In the genomic region with DNA sequence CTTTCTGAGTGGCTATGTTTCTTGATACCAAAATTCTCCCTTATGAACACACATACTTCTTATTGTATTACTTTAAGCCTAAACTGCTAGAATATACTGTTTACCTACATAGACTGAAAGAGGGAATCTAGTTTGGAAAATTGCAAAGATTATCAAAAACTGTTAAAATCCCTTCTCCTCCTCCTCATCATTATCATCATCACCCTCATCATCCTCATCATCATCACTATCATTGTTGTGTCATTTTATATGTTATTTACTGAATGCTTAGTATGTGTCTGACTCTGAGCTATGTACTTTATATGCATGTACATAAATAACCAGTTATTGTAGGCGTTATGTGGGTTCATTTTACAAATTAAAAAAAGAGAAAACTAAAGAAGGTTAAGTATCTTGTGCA, we compare ENCODE assay signal across 36 cellular contexts. TPM values are rescaled to one million over a fixed set of nuclear protein-coding genes. Genes with fewer than 3 reads are reported as not detected.
"Had no signal": no experiment of that assay in that cellular context is flagged by ENCODE, and none has a peak within 500 bp of the region (broad histone marks: within the 10 kb centered on the region; RNA-seq: fewer than 3 reads in every experiment).

No MANE protein-coding gene starts in this region.

- ATAC-seq: activated naive CD4-positive, alpha-beta T cell treated with anti-CD3 and anti-CD28 coated beads, Interleukin-2, amount 50 U/mL, for 72 hours; activated naive CD8-positive, alpha-beta T cell treated with anti-CD3 and anti-CD28 coated beads, Interleukin-2, amount 50 U/mL, for 24 hours; activated T-cell treated with anti-CD3 and anti-CD28 coated beads, Interleukin-2, amount 50 U/mL, for 4 hours; activated T-cell treated with anti-CD3 and anti-CD28 coated beads, Interleukin-2, amount 50 U/mL, for 72 hours; activated T-helper 17 cell treated with anti-CD3 and anti-CD28 coated beads, Interleukin-2, amount 50 U/mL, for 72 hours; body of pancreas had no signal

- H3K27ac ChIP-seq: adrenal gland, ascending aorta, body of pancreas, brain microvascular endothelial cell, breast epithelium, cardiac muscle cell had no signal

- H3K4me3 ChIP-seq: adrenal gland, ascending aorta, body of pancreas, breast epithelium, cardiac muscle cell had no signal

- H3K4me1 ChIP-seq: adrenal gland, ascending aorta, body of pancreas, breast epithelium had no signal

- DNase-seq: activated effector memory CD4-positive, alpha-beta T cell treated with anti-CD3 and anti-CD28 coated beads, Interleukin-2, amount 50 U/mL, for 16 hours; activated effector memory CD4-positive, alpha-beta T cell treated with Interleukin-2 at 50 U/mL for 16 hours; activated gamma-delta T cell; activated gamma-delta T cell treated with Interleukin-2 at 50 U/mL for 16 hours; activated naive CD4-positive, alpha-beta T cell; activated naive CD4-positive, alpha-beta T cell treated with anti-CD3 and anti-CD28 coated beads for 36 hours; activated naive CD4-positive, alpha-beta T cell treated with anti-CD3 and anti-CD28 coated beads, Interleukin-2, amount 10 ng/mL, durations not matched to agents 7 days and 5 days; activated naive CD4-positive, alpha-beta T cell treated with anti-CD3 and anti-CD28 coated beads, Interleukin-2, amount 50 U/mL, for 16 hours; activated naive CD4-positive, alpha-beta T cell treated with Interleukin-2 at 50 U/mL for 16 hours; activated naive CD8-positive, alpha-beta T cell treated with anti-CD3 and anti-CD28 coated beads for 36 hours; activated naive CD8-positive, alpha-beta T cell treated with anti-CD3 and anti-CD28 coated beads, Interleukin-2, amount 10 ng/mL, durations not matched to agents 7 days and 5 days; activated naive CD8-positive, alpha-beta T cell treated with anti-CD3 and anti-CD28 coated beads, Interleukin-2, amount 50 U/mL, for 24 hours; activated T-cell treated with anti-CD3 and anti-CD28 coated beads, Interleukin-2, amount 50 U/mL, for 1 hour; activated T-cell treated with anti-CD3 and anti-CD28 coated beads, Interleukin-2, amount 50 U/mL, for 24 hours; activated T-cell treated with anti-CD3 and anti-CD28 coated beads, Interleukin-2, amount 50 U/mL, for 4 hours; activated T-cell treated with anti-CD3 and anti-CD28 coated beads, Interleukin-2, amount 50 U/mL, for 48 hours; activated T-cell treated with anti-CD3 and anti-CD28 coated beads, Interleukin-2, amount 50 U/mL, for 72 hours; adrenal gland; amniotic stem cell; amygdala; anterior cingulate cortex; aorta; body of pancreas; brain microvascular endothelial cell; caudate nucleus; central memory CD4-positive, alpha-beta T cell; cerebellar nuclear complex had no signal

- H3K27me3 ChIP-seq: adrenal gland, ascending aorta, body of pancreas, brain microvascular endothelial cell, breast epithelium, cardiac muscle cell had no signal

- H3K9me3 ChIP-seq: adrenal gland, ascending aorta, body of pancreas, breast epithelium had no signal

- FAIRE-seq: astrocyte, bronchial epithelial cell had no signal

- H3K36me3 ChIP-seq: adrenal gland, ascending aorta, brain microvascular endothelial cell, breast epithelium, cardiac muscle cell had no signal

RNA-seq across cellular contexts. Expression of a gene that starts 19.6 kb away (rescaled TPM):
- total RNA-seq: activated naive CD4-positive, alpha-beta T cell treated with anti-CD3 and anti-CD28 coated beads for 36 hours; activated naive CD4-positive, alpha-beta T cell treated with anti-CD3 and anti-CD28 coated beads, Interleukin-2, amount 50 U/mL, for 72 hours; activated naive CD8-positive, alpha-beta T cell treated with anti-CD3 and anti-CD28 coated beads for 36 hours; activated naive CD8-positive, alpha-beta T cell treated with anti-CD3 and anti-CD28 coated beads, Interleukin-2, amount 10 ng/mL, durations not matched to agents 7 days and 5 days; activated T-cell treated with anti-CD3 and anti-CD28 coated beads, Interleukin-2, amount 50 U/mL, for 4 hours; activated T-cell treated with anti-CD3 and anti-CD28 coated beads, Interleukin-2, amount 50 U/mL, for 72 hours; activated T-helper 1 cell treated with anti-CD3 and anti-CD28 coated beads, Interleukin-12 subunit alpha, Interleukin-12 subunit beta, Interleukin-2, Interleukin-4 antibody, amounts not matched to agents 30 ng/mL and 10 ng/mL and 1 ng/mL, durations not matched to agents 14 hours and 24 hours and 36 hours; activated T-helper 17 cell treated with anti-CD3 and anti-CD28 coated beads, Interleukin-2, amount 50 U/mL, for 72 hours; activated T-helper 2 cell treated with anti-CD3 and anti-CD28 coated beads, Interferon-gamma antibody, Interleukin-2, Interleukin-4, amounts not matched to agents 10 μg/mL and 5 μg/mL and 100 μg/mL, durations not matched to agents 14 hours and 24 hours and 36 hours; ascending aorta had no signal
- polyA plus RNA-seq: aorta had no signal
